In genomic region chr9:105243935-105244273, GRCh38 we compare ENCODE assay signal across 8 cellular contexts. TPM values are rescaled to one million over a fixed set of nuclear protein-coding genes. Genes with fewer than 3 reads are reported as not detected.
DNase-seq lines count a peak whose midpoint lies in the region; ATAC-seq and TF ChIP-seq lines count a peak whose summit lies in the region.

No MANE protein-coding gene starts in this region.

- H3K9me3 Mint-ChIP-seq in memory B cell (no peaks in the 10 kb centered on the region), type B pancreatic cell (no peaks in the 10 kb centered on the region)

- H3K4me3 Mint-ChIP-seq in memory B cell (peak overlapping the region; percentile 97), type B pancreatic cell (peak overlapping the region; percentile 85)

- peak overlapping the region; percentile 83 for H3K4me3 ChIP-seq in cardiac muscle cell
- no peak overlapping the region for H3K4me3 ChIP-seq in body of pancreas

- H3K27ac Mint-ChIP-seq in memory B cell (peak overlapping the region; percentile 87), type B pancreatic cell (peak overlapping the region; percentile 83)

- peaks cover 15% of the 10 kb centered on the region for H3K4me1 Mint-ChIP-seq in memory B cell
- H3K4me1 Mint-ChIP-seq in type B pancreatic cell (ENCODE audit: unreplicated experiment) = peaks cover 43% of the 10 kb centered on the region

- peaks cover 2% of the 10 kb centered on the region for H3K36me3 Mint-ChIP-seq in memory B cell
- no peaks in the 10 kb centered on the region for H3K36me3 Mint-ChIP-seq in type B pancreatic cell

- no peak for TF ChIP-seq POLR2A in body of pancreas (IDR thresholded peaks at IDR 0.05)

- peaks cover 37% of the 10 kb centered on the region for H3K4me1 ChIP-seq in cardiac muscle cell (ENCODE audit: low read depth)
- peaks cover 25% of the 10 kb centered on the region for H3K4me1 ChIP-seq in body of pancreas

- H3K27me3 Mint-ChIP-seq in memory B cell (peaks cover 3% of the 10 kb centered on the region), type B pancreatic cell (peaks cover 12% of the 10 kb centered on the region)

- H3K27ac ChIP-seq in cardiac muscle cell (peak overlapping the region; percentile 77), body of pancreas (peak overlapping the region; percentile 66 to 98 (median 90))

- TF ChIP-seq CTCF in cardiac muscle cell (IDR thresholded peaks at IDR 0.05; ENCODE audit: low read depth, low read length) (no peak), body of pancreas (IDR thresholded peaks at IDR 0.05) (no peak), type B pancreatic cell (conservative IDR thresholded peaks at IDR 0.05) (no peak)

- H3K27me3 ChIP-seq in cardiac muscle cell (no peaks in the 10 kb centered on the region), body of pancreas (no peaks in the 10 kb centered on the region)

- no peak for DNase-seq in cardiac muscle cell (ENCODE audit: low read depth in 1 of 2, low spot score in 1 of 2)
- no peak for DNase-seq in left cardiac atrium
- no peak for DNase-seq in body of pancreas
- DNase-seq in memory B cell (ENCODE audit: low spot score in 2 of 2) = no peak
- no peak for DNase-seq in type B pancreatic cell (ENCODE audit: extremely low spot score, unreplicated experiment)
- DNase-seq in OCI-M2 (lab: John Stamatoyannopoulos, UW; ENCODE audit: unreplicated experiment) = no peak
- no peak for DNase-seq in NCI-H69 (lab: John Stamatoyannopoulos, UW)
- no peak for DNase-seq in activated effector memory CD4-positive, alpha-beta T cell treated with anti-CD3 and anti-CD28 coated beads, Interleukin-2, amount 50 U/mL, for 16 hours

- 17 to 20% methylated on average over 9 of the region's 9 CpGs for WGBS in body of pancreas, 2 donors

- no peaks in the 10 kb centered on the region for H3K9me3 ChIP-seq in cardiac muscle cell (ENCODE audit: low read depth)
- H3K9me3 ChIP-seq in body of pancreas = no peaks in the 10 kb centered on the region

- intact Hi-C loops in left cardiac atrium (cut with DNase I) (no loop called here), body of pancreas (cut with DNase I) (loop anchor here (10.0 kb wide), 1 partner anchor 171 kb away; no protein-coding TSS in a partner anchor)

- H3K36me3 ChIP-seq in cardiac muscle cell (no peaks in the 10 kb centered on the region), body of pancreas (replicated peaks in 1 of 2; ENCODE audit: insufficient read depth in 1 of 2, low read depth in 2 of 2) (no peaks in the 10 kb centered on the region)

- no peak for ATAC-seq in left cardiac atrium
- no peak for ATAC-seq in body of pancreas
- ATAC-seq in memory B cell (ENCODE audit: low read depth) = no peak

RNA-seq across cellular contexts. Expression of gene SLC44A1, which starts 0.5 kb away (rescaled TPM):
- 29.4 and 38.7 TPM in 2 replicates for total RNA-seq in cardiac muscle cell
- polyA plus RNA-seq in cardiac muscle cell = 32.4 and 54.2 TPM in 2 replicates
- 10 to 100 TPM; 16.9 to 17.3 TPM for total RNA-seq in left cardiac atrium
- total RNA-seq in body of pancreas = 10 to 100 TPM; 15.5 to 39.4 TPM
- 47.2 and 130 TPM in 2 replicates for total RNA-seq in type B pancreatic cell (ENCODE audit: low replicate concordance)
